In the genomic region with DNA sequence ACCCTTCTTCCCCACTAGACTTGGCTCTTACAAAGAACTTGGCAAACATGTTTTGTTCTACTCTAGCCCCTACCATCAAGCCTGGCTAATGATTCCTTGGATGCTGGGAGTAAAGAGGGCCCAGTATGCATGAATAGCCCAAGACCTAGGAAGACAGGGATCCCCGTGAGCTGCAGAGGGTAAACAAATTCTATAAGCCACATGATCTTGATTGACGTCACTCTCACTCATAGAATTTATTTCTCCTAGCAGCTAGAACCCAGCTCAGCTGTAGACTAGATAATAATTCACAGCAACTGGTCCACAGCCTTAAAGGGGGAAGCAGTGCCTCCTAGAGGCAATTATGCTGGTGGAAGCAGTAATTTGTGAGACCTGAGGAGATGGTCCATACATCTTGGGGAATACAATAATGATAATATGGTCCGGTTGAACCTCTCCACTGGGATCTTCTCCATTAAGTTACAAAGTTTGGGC, we compare ENCODE assay signal across 1 cellular context.
TF ChIP-seq lines count a peak whose summit lies in the region.

No MANE protein-coding gene starts in this region.

TF ChIP-seq in K562, 482 proteins besides CTCF, POLR2A, EP300 and RAD21 (continued from another document):
- TF ChIP-seq, protein P1, sequence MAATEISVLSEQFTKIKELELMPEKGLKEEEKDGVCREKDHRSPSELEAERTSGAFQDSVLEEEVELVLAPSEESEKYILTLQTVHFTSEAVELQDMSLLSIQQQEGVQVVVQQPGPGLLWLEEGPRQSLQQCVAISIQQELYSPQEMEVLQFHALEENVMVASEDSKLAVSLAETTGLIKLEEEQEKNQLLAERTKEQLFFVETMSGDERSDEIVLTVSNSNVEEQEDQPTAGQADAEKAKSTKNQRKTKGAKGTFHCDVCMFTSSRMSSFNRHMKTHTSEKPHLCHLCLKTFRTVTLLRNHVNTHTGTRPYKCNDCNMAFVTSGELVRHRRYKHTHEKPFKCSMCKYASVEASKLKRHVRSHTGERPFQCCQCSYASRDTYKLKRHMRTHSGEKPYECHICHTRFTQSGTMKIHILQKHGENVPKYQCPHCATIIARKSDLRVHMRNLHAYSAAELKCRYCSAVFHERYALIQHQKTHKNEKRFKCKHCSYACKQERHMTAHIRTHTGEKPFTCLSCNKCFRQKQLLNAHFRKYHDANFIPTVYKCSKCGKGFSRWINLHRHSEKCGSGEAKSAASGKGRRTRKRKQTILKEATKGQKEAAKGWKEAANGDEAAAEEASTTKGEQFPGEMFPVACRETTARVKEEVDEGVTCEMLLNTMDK (IDR thresholded peaks at IDR 0.05; ENCODE audit: borderline replicate concordance, insufficient read depth, low read depth, low read length, poor library complexity, severe bottlenecking) = no peak
- TF ChIP-seq PTTG1 (tag; IDR thresholded peaks at IDR 0.05; ENCODE audit: low read depth) (no peak), ZC3H4 (CRISPR knock-in tag; IDR thresholded peaks at IDR 0.05; ENCODE audit: borderline replicate concordance) (no peak), ZNF253 (CRISPR knock-in tag; conservative IDR thresholded peaks at IDR 0.05) (no peak), SMC3 (conservative IDR thresholded peaks at IDR 0.05; ENCODE audit: insufficient read depth, low read depth, low read length) (0 out of 2 replicates have a peak, but pooled peaks have one; percentile 11), ZNF311 (CRISPR knock-in tag; IDR thresholded peaks at IDR 0.05) (no peak), WHSC1 (IDR thresholded peaks at IDR 0.05; ENCODE audit: low read length) (no peak), ZNF644 (tag; IDR thresholded peaks at IDR 0.05; ENCODE audit: low read depth) (no peak), ARHGAP35 (IDR thresholded peaks at IDR 0.05; ENCODE audit: partially characterized antibody) (no peak), ZNF75A (CRISPR knock-in tag; IDR thresholded peaks at IDR 0.05) (no peak)
